23 cellular contexts compared by ENCODE assay signal in the genomic region with DNA sequence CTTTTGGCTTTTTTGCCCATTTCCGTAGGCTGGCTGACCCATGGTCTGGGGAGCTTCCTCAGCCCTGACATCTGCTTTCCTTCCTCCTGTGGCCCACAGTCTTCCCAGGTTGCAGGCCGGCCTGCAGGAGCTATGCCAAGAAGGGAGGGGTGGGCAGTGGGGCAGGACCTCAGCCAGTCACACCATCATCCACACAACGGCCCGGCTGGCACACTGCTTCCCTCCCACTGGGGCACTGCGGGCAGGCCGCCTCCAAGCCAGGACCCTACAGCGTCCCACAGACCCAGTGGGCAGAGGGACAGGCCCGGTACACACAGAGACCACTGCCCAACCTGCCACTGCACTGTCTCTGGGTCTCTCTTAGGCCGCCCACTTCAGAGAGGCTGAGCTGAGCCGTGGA. TPM values are rescaled to one million over a fixed set of nuclear protein-coding genes. Genes with fewer than 3 reads are reported as not detected.
A peak's percentile ranks its signal among the peaks of the same experiment; 100 is the strongest.
DNase-seq lines count a peak whose midpoint lies in the region; ATAC-seq, FAIRE-seq and TF ChIP-seq lines count a peak whose summit lies in the region.
"Had no signal": no experiment of that assay in that cellular context is flagged by ENCODE, and none has a peak within 500 bp of the region (broad histone marks: within the 10 kb centered on the region; RNA-seq: fewer than 3 reads in every experiment).

No MANE protein-coding gene starts in this region.

- in situ Hi-C loops in HepG2 (cut with HindIII; ENCODE audit: extremely low pct_ligation_motif_present, low pct_unique_long_range_greater_than_20kb): no loop called here

- no TSS peak for BruUV-seq in HepG2 (replicated peaks; lab: Mats Ljungman, UMichigan)

- TF ChIP-seq RAD21 in HepG2 (CRISPR knock-in tag; IDR thresholded peaks at IDR 0.05): no peak

- FAIRE-seq in HepG2 (lab: Jason Lieb, UNC): no peak
- FAIRE-seq: frontal cortex, GM18507 had no signal

- TF ChIP-seq POLR2A in body of pancreas (IDR thresholded peaks at IDR 0.05): no peak
- no peak for TF ChIP-seq POLR2A in HepG2 (IDR thresholded peaks at IDR 0.05; ENCODE audit: insufficient read depth in 1 of 2, low read depth in 2 of 2, low read length in 2 of 2)

- no peaks in the 10 kb centered on the region for H3K9me3 ChIP-seq in body of pancreas
- H3K9me3 ChIP-seq in HepG2 (ENCODE audit: low read length): no peaks in the 10 kb centered on the region

- no peaks in the 10 kb centered on the region for H3K9me3 Mint-ChIP-seq in activated CD4-positive, alpha-beta T cell treated with anti-CD3 and anti-CD28 coated beads for 36 hours (ENCODE audit: low read depth)
- H3K9me3 Mint-ChIP-seq: activated CD4-positive, alpha-beta memory T cell treated with anti-CD3 and anti-CD28 coated beads for 36 hours; activated T-cell treated with anti-CD3 and anti-CD28 coated beads, Interleukin-2, amount 50 U/mL, for 4 hours; brain; dendritic cell treated with granulocyte-macrophage colony-stimulating factor and Interleukin-4, amounts not matched to agents 40 ng/mL and 50 ng/mL, for 4 days; naive thymus-derived CD4-positive, alpha-beta T cell; stimulated activated naive B cell treated with anti-CD40 and anti-IgM and Interleukin-4, amounts not matched to agents 10 μg/mL and 1 μg/mL and 100 μg/mL, for 72 hours had no signal

- CTCF ChIA-PET in HepG2 (lab: Yijun Ruan, JAX; ENCODE audit: low intra/inter-chr PET ratio, low total read pairs): no interaction called here
- CTCF ChIA-PET in activated CD4-positive, alpha-beta T cell treated with anti-CD3 and anti-CD28 coated beads for 36 hours (lab: Charles Lee): no interaction called here

- TF ChIP-seq EP300 in HepG2 (IDR thresholded peaks at IDR 0.05; ENCODE audit: low read depth in 2 of 2, low read length in 2 of 2) (no peak), HepG2 (CRISPR knock-in tag; IDR thresholded peaks at IDR 0.05; ENCODE audit: borderline replicate concordance) (no peak)

- H3K4me1 ChIP-seq in body of pancreas (peaks cover 59% of the 10 kb centered on the region), HepG2 (ENCODE audit: insufficient read depth, low read length) (peaks cover 15% of the 10 kb centered on the region)

- no peak overlapping the region for H3K9ac ChIP-seq in HepG2 (ENCODE audit: insufficient read depth, low read depth, low read length)

- no peaks in the 10 kb centered on the region for H3K27me3 Mint-ChIP-seq in activated CD4-positive, alpha-beta T cell treated with anti-CD3 and anti-CD28 coated beads for 36 hours
- H3K27me3 Mint-ChIP-seq: activated CD4-positive, alpha-beta memory T cell treated with anti-CD3 and anti-CD28 coated beads for 36 hours; activated naive CD8-positive, alpha-beta T cell; brain; dendritic cell treated with granulocyte-macrophage colony-stimulating factor and Interleukin-4, amounts not matched to agents 40 ng/mL and 50 ng/mL, for 4 days; naive thymus-derived CD4-positive, alpha-beta T cell; stimulated activated naive B cell treated with anti-CD40 and anti-IgM and Interleukin-4, amounts not matched to agents 10 μg/mL and 1 μg/mL and 100 μg/mL, for 72 hours had no signal

- DNase-seq in body of pancreas (peak in 2 of 4 donors; percentile 30 to 33), HepG2 (ENCODE audit: low spot score) (no peak), sciatic nerve (ENCODE audit: low spot score) (peak; percentile 54), DMS79 treated with DMSO at 0.1 percent for 48 hours (lab: John Stamatoyannopoulos, UW) (no peak), left lobe of liver (ENCODE audit: low spot score) (no peak), HPDE6-E6E7 (ENCODE audit: extremely low spot score) (no peak)
- DNase-seq in activated CD4-positive, alpha-beta T cell treated with anti-CD3 and anti-CD28 coated beads for 36 hours: no peak
- DNase-seq: activated CD4-positive, alpha-beta memory T cell treated with anti-CD3 and anti-CD28 coated beads for 36 hours; activated T-cell treated with anti-CD3 and anti-CD28 coated beads, Interleukin-2, amount 50 U/mL, for 4 hours; DND-41; H7; naive thymus-derived CD4-positive, alpha-beta T cell; NCI-H1930; NCI-H510A; stimulated activated CD4-positive, alpha-beta T cell treated with anti-CD3 and anti-CD28 coated beads, Interleukin-15, amount 100 ng/mL, for 24 hours; stimulated activated naive B cell treated with anti-CD40 and anti-IgM and Interleukin-4, amounts not matched to agents 10 μg/mL and 1 μg/mL and 100 μg/mL, for 72 hours had no signal

- no peak overlapping the region for H3K27ac Mint-ChIP-seq in activated CD4-positive, alpha-beta T cell treated with anti-CD3 and anti-CD28 coated beads for 36 hours
- H3K27ac Mint-ChIP-seq: activated CD4-positive, alpha-beta memory T cell treated with anti-CD3 and anti-CD28 coated beads for 36 hours; activated naive CD8-positive, alpha-beta T cell; dendritic cell treated with granulocyte-macrophage colony-stimulating factor and Interleukin-4, amounts not matched to agents 40 ng/mL and 50 ng/mL, for 4 days had no signal

- H3K4me3 ChIP-seq in body of pancreas (no peak overlapping the region), HepG2 (replicated peaks in 1 of 3; ENCODE audit: insufficient read depth in 1 of 3, low read depth in 2 of 3, low read length in 3 of 3) (no peak overlapping the region)
- H3K4me3 ChIP-seq: lung had no signal

- intact Hi-C loops in body of pancreas (cut with DNase I): no loop called here
- intact Hi-C loops in HepG2 (cut with micrococcal nuclease; ENCODE audit: unreplicated experiment): no loop called here
- intact Hi-C loops in sciatic nerve (cut with DNase I): no loop called here
- intact Hi-C loops in activated CD4-positive, alpha-beta T cell treated with anti-CD3 and anti-CD28 coated beads for 36 hours (cut with DNase I, micrococcal nuclease): no loop called here

- POLR2A ChIA-PET in HepG2 (lab: Yijun Ruan, JAX): no interaction called here
- POLR2A ChIA-PET in activated CD4-positive, alpha-beta T cell treated with anti-CD3 and anti-CD28 coated beads for 36 hours (lab: Charles Lee): no interaction called here

- WGBS in body of pancreas, 2 donors: 69 to 73% methylated on average over 7 to 10 of the region's 10 CpGs
- WGBS in HepG2 (ENCODE audit: low lambda C conversion rate): 100% methylated on average over 2 of the region's 10 CpGs

- H2AFZ ChIP-seq in HepG2 (ENCODE audit: low read length): no peak overlapping the region

- ATAC-seq in body of pancreas (no peak), HepG2 (no peak), sciatic nerve (no peak), left lobe of liver (no peak)
- no peak for ATAC-seq in activated CD4-positive, alpha-beta T cell treated with anti-CD3 and anti-CD28 coated beads for 36 hours
- ATAC-seq: activated T-cell treated with anti-CD3 and anti-CD28 coated beads, Interleukin-2, amount 50 U/mL, for 4 hours; naive thymus-derived CD4-positive, alpha-beta T cell; stimulated activated naive B cell treated with anti-CD40 and anti-IgM and Interleukin-4, amounts not matched to agents 10 μg/mL and 1 μg/mL and 100 μg/mL, for 72 hours had no signal

- no peak overlapping the region for H3K4me2 ChIP-seq in HepG2 (ENCODE audit: low read depth, low read length)

- H3K36me3 ChIP-seq in body of pancreas (replicated peaks in 1 of 2; ENCODE audit: insufficient read depth in 1 of 2, low read depth in 2 of 2) (peaks cover 18% of the 10 kb centered on the region in 2 donors), HepG2 (replicated peaks in 1 of 2; ENCODE audit: control insufficient read depth in 1 of 2, insufficient read depth in 2 of 2, low read length in 2 of 2) (peaks cover 7 to 26% of the 10 kb centered on the region in 2 experiments)

- H3K36me3 Mint-ChIP-seq in activated CD4-positive, alpha-beta T cell treated with anti-CD3 and anti-CD28 coated beads for 36 hours (ENCODE audit: low read depth): peaks cover 10% of the 10 kb centered on the region
- H3K36me3 Mint-ChIP-seq: activated naive CD8-positive, alpha-beta T cell had no signal

- no peak overlapping the region for H3K4me3 Mint-ChIP-seq in activated CD4-positive, alpha-beta T cell treated with anti-CD3 and anti-CD28 coated beads for 36 hours
- H3K4me3 Mint-ChIP-seq: activated CD4-positive, alpha-beta memory T cell treated with anti-CD3 and anti-CD28 coated beads for 36 hours; activated naive CD8-positive, alpha-beta T cell; activated T-cell treated with anti-CD3 and anti-CD28 coated beads, Interleukin-2, amount 50 U/mL, for 4 hours; dendritic cell treated with granulocyte-macrophage colony-stimulating factor and Interleukin-4, amounts not matched to agents 40 ng/mL and 50 ng/mL, for 4 days; naive thymus-derived CD4-positive, alpha-beta T cell; stimulated activated naive B cell treated with anti-CD40 and anti-IgM and Interleukin-4, amounts not matched to agents 10 μg/mL and 1 μg/mL and 100 μg/mL, for 72 hours had no signal

- H3K79me2 ChIP-seq in HepG2 (ENCODE audit: insufficient read depth, low read length): no peaks in the 10 kb centered on the region

- H3K4me1 Mint-ChIP-seq in activated CD4-positive, alpha-beta T cell treated with anti-CD3 and anti-CD28 coated beads for 36 hours: no peaks in the 10 kb centered on the region

- H4K20me1 ChIP-seq in HepG2 (ENCODE audit: insufficient read depth, low read length): no peaks in the 10 kb centered on the region

- no peak for TF ChIP-seq CTCF in C4-2B (conservative IDR thresholded peaks at IDR 0.05)
- TF ChIP-seq CTCF in body of pancreas (IDR thresholded peaks at IDR 0.05): no peak
- no peak for TF ChIP-seq CTCF in HepG2 (CRISPR knock-in tag; IDR thresholded peaks at IDR 0.05)

- H3K27ac ChIP-seq in C4-2B (peak overlapping the region; percentile 98), body of pancreas (peak overlapping the region in 3 of 4 donors; percentile 11 to 76 (median 59)), HepG2 (ENCODE audit: extremely low read length, insufficient read depth, low read length) (no peak overlapping the region)

- H3K27me3 ChIP-seq in body of pancreas (no peaks in the 10 kb centered on the region), HepG2 (ENCODE audit: control insufficient read depth in 1 of 2, insufficient read depth in 2 of 2, low read length in 2 of 2) (no peaks in the 10 kb centered on the region)

RNA-seq across cellular contexts. Expression of gene CTBP1, which starts 38.0 kb away (rescaled TPM):
- 100 to 1,000 TPM; 148 to 458 TPM for total RNA-seq in body of pancreas
- total RNA-seq in HepG2 (2016; rRNA removed; fragmentation: Illumina TruSeq; extraction: Trizol): 106 and 112 TPM in 2 replicates
- 119 TPM in 2 replicates for total RNA-seq in HepG2 (2016; cell fraction: cytosol; rRNA removed; fragmentation: Illumina TruSeq; extraction: Trizol; ENCODE audit: low read depth)
- total RNA-seq in HepG2 (2016; cell fraction: insoluble cytoplasmic fraction; rRNA removed; fragmentation: Illumina TruSeq; extraction: Trizol): 83.8 and 121 TPM in 2 replicates
- total RNA-seq in HepG2 (2016; cell fraction: membrane; rRNA removed; fragmentation: Illumina TruSeq; extraction: Trizol): 133 and 173 TPM in 2 replicates
- 51.5 and 60.9 TPM in 2 replicates for total RNA-seq in HepG2 (2016; cell fraction: nucleus; rRNA removed; fragmentation: Illumina TruSeq; extraction: Trizol)
- 78.5 and 123 TPM in 2 replicates for polyA plus RNA-seq in HepG2 (2011; rRNA removed)
- 87.2 and 182 TPM in 2 replicates for polyA plus RNA-seq in HepG2 (2011; cell fraction: cytosol; rRNA removed)
- polyA plus RNA-seq in HepG2 (2011; cell fraction: nucleus; rRNA removed): 489 and 636 TPM in 2 replicates
- polyA plus RNA-seq in HepG2 (2012): 69.0 and 92.6 TPM in 2 replicates
- polyA plus RNA-seq in HepG2 (2016; cell fraction: cytosol; fragmentation: Illumina TruSeq; extraction: Trizol; ENCODE audit: low read depth): 49.5 and 64.7 TPM in 2 replicates
- 101 and 112 TPM in 2 replicates for polyA plus RNA-seq in HepG2 (2016; cell fraction: insoluble cytoplasmic fraction; fragmentation: Illumina TruSeq; extraction: Trizol; ENCODE audit: low read depth)
- polyA plus RNA-seq in HepG2 (2016; cell fraction: membrane; fragmentation: Illumina TruSeq; extraction: Trizol; ENCODE audit: low read depth): 103 and 116 TPM in 2 replicates
- 152 and 155 TPM in 2 replicates for polyA plus RNA-seq in HepG2 (2016; cell fraction: nucleus; fragmentation: Illumina TruSeq; extraction: Trizol; ENCODE audit: insufficient read depth, low read depth)
- 136 and 350 TPM in 2 replicates for polyA minus RNA-seq in HepG2 (2011; rRNA and poly(A)+ RNA removed; ENCODE audit: low replicate concordance)
- 85.1 and 100 TPM in 2 replicates for polyA minus RNA-seq in HepG2 (2011; cell fraction: cytosol; rRNA and poly(A)+ RNA removed)
- polyA minus RNA-seq in HepG2 (2011; cell fraction: nucleus; rRNA and poly(A)+ RNA removed): 47.7 and 48.4 TPM in 2 replicates
- total RNA-seq in sciatic nerve: 143 TPM
- total RNA-seq in left lobe of liver: 97.0 TPM
- 100 to 1,000 TPM; 152 to 177 TPM for total RNA-seq in activated CD4-positive, alpha-beta T cell treated with anti-CD3 and anti-CD28 coated beads for 36 hours

RNA-seq across cellular contexts. Expression of gene SPON2, which starts 38.6 kb away (rescaled TPM):
- total RNA-seq in body of pancreas (10 to 100 TPM; 25.4 to 33.5 TPM), HepG2 (2016; rRNA removed; fragmentation: Illumina TruSeq; extraction: Trizol) (12.5 and 17.4 TPM in 2 replicates), sciatic nerve (35.6 TPM), left lobe of liver (54.3 TPM)
- 4.7 and 5.3 TPM in 2 replicates for total RNA-seq in HepG2 (2016; cell fraction: cytosol; rRNA removed; fragmentation: Illumina TruSeq; extraction: Trizol; ENCODE audit: low read depth)
- total RNA-seq in HepG2 (2016; cell fraction: insoluble cytoplasmic fraction; rRNA removed; fragmentation: Illumina TruSeq; extraction: Trizol): 13.2 and 25.5 TPM in 2 replicates
- 9.4 and 9.5 TPM in 2 replicates for total RNA-seq in HepG2 (2016; cell fraction: membrane; rRNA removed; fragmentation: Illumina TruSeq; extraction: Trizol)
- total RNA-seq in HepG2 (2016; cell fraction: nucleus; rRNA removed; fragmentation: Illumina TruSeq; extraction: Trizol): 15.0 and 17.4 TPM in 2 replicates
- polyA plus RNA-seq in HepG2 (2011; rRNA removed): 55.2 and 80.8 TPM in 2 replicates
- polyA plus RNA-seq in HepG2 (2011; cell fraction: cytosol; rRNA removed): 34.7 and 69.3 TPM in 2 replicates
- polyA plus RNA-seq in HepG2 (2011; cell fraction: nucleus; rRNA removed): 320 and 335 TPM in 2 replicates
- polyA plus RNA-seq in HepG2 (2012): 21.8 and 46.8 TPM in 2 replicates
- 3.7 and 4.9 TPM in 2 replicates for polyA plus RNA-seq in HepG2 (2016; cell fraction: cytosol; fragmentation: Illumina TruSeq; extraction: Trizol; ENCODE audit: low read depth)
- 12.3 and 15.6 TPM in 2 replicates for polyA plus RNA-seq in HepG2 (2016; cell fraction: insoluble cytoplasmic fraction; fragmentation: Illumina TruSeq; extraction: Trizol; ENCODE audit: low read depth)
- 8.6 and 9.0 TPM in 2 replicates for polyA plus RNA-seq in HepG2 (2016; cell fraction: membrane; fragmentation: Illumina TruSeq; extraction: Trizol; ENCODE audit: low read depth)
- polyA plus RNA-seq in HepG2 (2016; cell fraction: nucleus; fragmentation: Illumina TruSeq; extraction: Trizol; ENCODE audit: insufficient read depth, low read depth): 34.9 and 43.2 TPM in 2 replicates
- 0.65 and 46.4 TPM in 2 replicates for polyA minus RNA-seq in HepG2 (2011; rRNA and poly(A)+ RNA removed; ENCODE audit: low replicate concordance)
- 20.2 and 29.8 TPM in 2 replicates for polyA minus RNA-seq in HepG2 (2011; cell fraction: cytosol; rRNA and poly(A)+ RNA removed)
- polyA minus RNA-seq in HepG2 (2011; cell fraction: nucleus; rRNA and poly(A)+ RNA removed): 33.9 and 38.4 TPM in 2 replicates
- total RNA-seq in activated CD4-positive, alpha-beta T cell treated with anti-CD3 and anti-CD28 coated beads for 36 hours: 1 to 10 TPM; 7.5 to 8.5 TPM
